Comparison of ENCODE assay signal across 9 cellular contexts in genomic region chr12:104569348-104570173, GRCh38.
A peak's percentile ranks its signal among the peaks of the same experiment; 100 is the strongest.
DNase-seq lines count a peak whose midpoint lies in the region; ATAC-seq and TF ChIP-seq lines count a peak whose summit lies in the region.
"Had no signal": no experiment of that assay in that cellular context is flagged by ENCODE, and none has a peak within 500 bp of the region (broad histone marks: within the 10 kb centered on the region; RNA-seq: fewer than 3 reads in every experiment).

No MANE protein-coding gene starts in this region.

- H3K4me1 Mint-ChIP-seq in stimulated activated naive CD8-positive, alpha-beta T cell treated with anti-CD3 and anti-CD28 coated beads, Interleukin-15, amount 100 ng/mL, for 72 hours, result peaks cover 46% of the 10 kb centered on the region

- no peaks in the 10 kb centered on the region for H3K79me2 ChIP-seq in OCI-LY3 (ENCODE audit: low read length)

- peak overlapping the region; percentile 34 to 59 for H3K27ac Mint-ChIP-seq in stimulated activated naive CD8-positive, alpha-beta T cell treated with anti-CD3 and anti-CD28 coated beads, Interleukin-15, amount 100 ng/mL, for 72 hours

- TF ChIP-seq CTCF in OCI-LY3 (IDR thresholded peaks at IDR 0.05; ENCODE audit: low read depth, low read length), result no peak

- no peaks in the 10 kb centered on the region for H3K9me3 ChIP-seq in OCI-LY3 (ENCODE audit: insufficient read depth, low read length)
- H3K9me3 ChIP-seq: SJSA1 had no signal

- H2AFZ ChIP-seq in OCI-LY3 (ENCODE audit: low read depth, low read length), result no peak overlapping the region

- no peak overlapping the region for H3K27ac ChIP-seq in OCI-LY3 (ENCODE audit: low read length)
- H3K27ac ChIP-seq: SJSA1 had no signal

- peak; percentile 83 for ATAC-seq in GM18907 (IDR thresholded peaks at IDR 0.05; ENCODE audit: unreplicated experiment)
- peak; percentile 81 for ATAC-seq in HG02870 (IDR thresholded peaks at IDR 0.05; ENCODE audit: unreplicated experiment)
- ATAC-seq in stimulated activated naive CD8-positive, alpha-beta T cell treated with anti-CD3 and anti-CD28 coated beads, Interleukin-15, amount 100 ng/mL, for 72 hours, result peak; percentile 95

- no peaks in the 10 kb centered on the region for H4K20me1 ChIP-seq in OCI-LY3 (ENCODE audit: insufficient read depth, low read length)

- no peaks in the 10 kb centered on the region for H3K27me3 Mint-ChIP-seq in stimulated activated naive CD8-positive, alpha-beta T cell treated with anti-CD3 and anti-CD28 coated beads, Interleukin-15, amount 100 ng/mL, for 72 hours

- H3K4me3 Mint-ChIP-seq in stimulated activated naive CD8-positive, alpha-beta T cell treated with anti-CD3 and anti-CD28 coated beads, Interleukin-15, amount 100 ng/mL, for 72 hours, result peak overlapping the region; percentile 66

- peak overlapping the region; percentile 1; the same call in 1 of the 2 replicates for H3K9ac ChIP-seq in OCI-LY3 (ENCODE audit: low read length)

- H3K9me3 Mint-ChIP-seq in stimulated activated naive CD8-positive, alpha-beta T cell treated with anti-CD3 and anti-CD28 coated beads, Interleukin-15, amount 100 ng/mL, for 72 hours, result peaks cover 3 to 4% of the 10 kb centered on the region in 2 donors

- no peaks in the 10 kb centered on the region for H3K36me3 ChIP-seq in OCI-LY3 (replicated peaks; ENCODE audit: low read depth, low read length)
- H3K36me3 ChIP-seq: SJSA1 had no signal

- peak overlapping the region; percentile 83 for H3K4me2 ChIP-seq in OCI-LY3 (ENCODE audit: low read length)

- H3K27me3 ChIP-seq in OCI-LY3 (ENCODE audit: low read depth, low read length), result peaks cover 20% of the 10 kb centered on the region
- H3K27me3 ChIP-seq: SJSA1 had no signal

- peak; percentile 66 for DNase-seq in central memory CD4-positive, alpha-beta T cell
- DNase-seq in stimulated activated naive CD8-positive, alpha-beta T cell treated with anti-CD3 and anti-CD28 coated beads, Interleukin-15, amount 100 ng/mL, for 72 hours, result peak; percentile 63 to 86
- DNase-seq in NCI-H446 treated with DMSO at 0.1 percent for 48 hours (lab: John Stamatoyannopoulos, UW) (no peak), occipital lobe (lab: John Stamatoyannopoulos, UW) (no peak), dedifferentiated amniotic fluid mesenchymal stem cell (ENCODE audit: extremely low spot score) (no peak)

- H3K4me3 ChIP-seq in OCI-LY3 (ENCODE audit: low read length), result peak overlapping the region; percentile 52
- H3K4me3 ChIP-seq: SJSA1 had no signal

- H3K4me1 ChIP-seq in OCI-LY3 (ENCODE audit: low read length), result peaks cover 29% of the 10 kb centered on the region
- H3K4me1 ChIP-seq: SJSA1 had no signal

Comparison
In these comparisons a context has a peak if more than half of its experiments do, and no peak if none do; other contexts are left out.
1. DNase-seq: peak in central memory CD4-positive, alpha-beta T cell (single experiment) and stimulated activated naive CD8-positive, alpha-beta T cell treated with anti-CD3 and anti-CD28 coated beads, Interleukin-15, amount 100 ng/mL, for 72 hours (2 of 2); none in NCI-H446 treated with DMSO at 0.1 percent for 48 hours (single experiment), occipital lobe (single experiment) and dedifferentiated amniotic fluid mesenchymal stem cell (single experiment).
2. Peak in every context shown above with its lines, with median percentiles within 50 percentile points of each other: ATAC-seq.